ENCODE assay signal across 10 cellular contexts in the genomic region with DNA sequence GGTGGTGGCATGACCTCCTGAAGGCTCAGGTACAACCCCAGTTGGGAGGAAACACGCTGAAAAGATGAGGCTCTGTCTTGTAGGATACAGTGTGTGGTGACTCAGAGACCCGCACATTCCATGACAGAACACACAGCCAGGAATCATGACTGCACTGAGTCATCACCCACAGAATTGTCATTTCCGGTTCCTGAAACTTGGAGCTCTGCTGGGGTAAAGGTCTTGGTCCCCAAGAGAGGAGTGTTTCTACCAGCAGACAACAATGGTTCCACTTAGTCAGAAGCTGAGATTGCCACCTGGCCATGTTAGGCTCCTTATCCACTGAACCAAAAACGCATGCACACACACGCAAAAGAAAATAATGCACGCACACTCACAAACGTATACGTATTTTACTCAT. TPM values are rescaled to one million over a fixed set of nuclear protein-coding genes. Genes with fewer than 3 reads are reported as not detected.
DNase-seq lines count a peak whose midpoint lies in the region; ATAC-seq and TF ChIP-seq lines count a peak whose summit lies in the region.
"Had no signal": no experiment of that assay in that cellular context is flagged by ENCODE, and none has a peak within 500 bp of the region (broad histone marks: within the 10 kb centered on the region; RNA-seq: fewer than 3 reads in every experiment).

No MANE protein-coding gene starts in this region.

- no peaks in the 10 kb centered on the region for H3K36me3 Mint-ChIP-seq in CD8-positive, alpha-beta T cell

- H3K27me3 Mint-ChIP-seq in CD8-positive, alpha-beta T cell (ENCODE audit: low read depth) = no peaks in the 10 kb centered on the region

- H3K4me3 Mint-ChIP-seq in CD8-positive, alpha-beta T cell = no peak overlapping the region

- H3K4me1 ChIP-seq in spleen = peaks cover 4 to 35% (median 13%) of the 10 kb centered on the region in 6 donors
- no peaks in the 10 kb centered on the region for H3K4me1 ChIP-seq in CD8-positive, alpha-beta T cell (ENCODE audit: insufficient read depth, low read length)

- TF ChIP-seq POLR2A in spleen (IDR thresholded peaks at IDR 0.05) = no peak

- WGBS in spleen, 5 donors = 75 to 87% (median 77%) methylated on average over 7 to 8 of the region's 8 CpGs

- H3K4me3 ChIP-seq in spleen = no peak overlapping the region
- H3K4me3 ChIP-seq in CD8-positive, alpha-beta T cell (ENCODE audit: low read depth, low read length) = no peak overlapping the region

- peaks cover 0 to 18% (median 11%) of the 10 kb centered on the region in 8 donors for H3K9me3 ChIP-seq in spleen
- H3K9me3 ChIP-seq in CD8-positive, alpha-beta T cell (ENCODE audit: low read length) = no peaks in the 10 kb centered on the region

- no peaks in the 10 kb centered on the region for H3K27me3 ChIP-seq in spleen (replicated peaks in 1 of 7)
- no peaks in the 10 kb centered on the region for H3K27me3 ChIP-seq in CD8-positive, alpha-beta T cell (ENCODE audit: insufficient read depth, low read length)

- intact Hi-C loops in spleen (cut with DNase I; ENCODE audit: low total_unique reads) = no loop called here
- intact Hi-C loops in CD8-positive, alpha-beta T cell (cut with DNase I, micrococcal nuclease) = no loop called here

- no peaks in the 10 kb centered on the region for H3K4me1 Mint-ChIP-seq in CD8-positive, alpha-beta T cell (ENCODE audit: low read depth)

- H3K27ac ChIP-seq in spleen = no peak overlapping the region
- no peak overlapping the region for H3K27ac ChIP-seq in CD8-positive, alpha-beta T cell (ENCODE audit: low read depth, low read length)

- CTCF ChIA-PET in CD8-positive, alpha-beta T cell (lab: Charles Lee) = no interaction called here

- ATAC-seq in GM21576 (IDR thresholded peaks at IDR 0.05; ENCODE audit: unreplicated experiment) (no peak), HG02623 (IDR thresholded peaks at IDR 0.05; ENCODE audit: unreplicated experiment) (no peak)
- ATAC-seq in CD8-positive, alpha-beta T cell = no peak

- H3K9me3 Mint-ChIP-seq in CD8-positive, alpha-beta T cell = peaks cover 6% of the 10 kb centered on the region

- H3K27ac Mint-ChIP-seq in CD8-positive, alpha-beta T cell = no peak overlapping the region

- no peak for TF ChIP-seq CTCF in spleen (IDR thresholded peaks at IDR 0.05 in 8 of 11, conservative IDR thresholded peaks at IDR 0.05 in 3 of 11)
- TF ChIP-seq CTCF in CD8-positive, alpha-beta T cell (IDR thresholded peaks at IDR 0.05) = no peak

- POLR2A ChIA-PET in CD8-positive, alpha-beta T cell (lab: Charles Lee) = no interaction called here

- DNase-seq in 8988T (peak; percentile 70), HK-2 (ENCODE audit: unreplicated experiment) (peak; percentile 77), amniotic stem cell (lab: John Stamatoyannopoulos, UW) (peak; percentile 78), kidney tubule cell (ENCODE audit: low spot score) (peak; percentile 98), spleen (no peak)
- DNase-seq in CD8-positive, alpha-beta T cell = no peak
- DNase-seq: H7, NCI-H2029 had no signal

- H3K36me3 ChIP-seq in spleen = no peaks in the 10 kb centered on the region
- H3K36me3 ChIP-seq in CD8-positive, alpha-beta T cell (ENCODE audit: insufficient read depth, low read length) = no peaks in the 10 kb centered on the region

RNA-seq across cellular contexts. Expression of a gene that starts 31.5 kb away (rescaled TPM):
- total RNA-seq in spleen = 100 to 1,000 TPM in 4 of 7 donors, 10 to 100 TPM in 3; 61.7 to 134 (median 101) TPM
- polyA plus RNA-seq in spleen = 10 to 100 TPM; 37.3 to 79.7 (median 66.7) TPM
- 10 to 100 TPM; 43.8 to 50.2 TPM for total RNA-seq in CD8-positive, alpha-beta T cell

RNA-seq across cellular contexts. Expression of a gene that starts 40.0 kb away (rescaled TPM):
- total RNA-seq in spleen = 10 to 100 TPM; 13.3 to 45.2 (median 23.1) TPM
- 10 to 100 TPM in 1 of 3 donors, 1 to 10 TPM in 2; 7.3 to 22.1 (median 9.0) TPM for polyA plus RNA-seq in spleen
- total RNA-seq in CD8-positive, alpha-beta T cell = not detected

RNA-seq across cellular contexts. Expression of a gene that starts 40.2 kb away (rescaled TPM):
- total RNA-seq in spleen = 1 to 10 TPM in 4 of 7 donors, under 1 TPM in 1, not detected in 2; 0.63 to 1.7 (median 1.1) TPM
- not detected for polyA plus RNA-seq in spleen
- total RNA-seq in CD8-positive, alpha-beta T cell = 1 to 10 TPM; 3.4 to 5.0 TPM

Comparison
In these comparisons a context has a peak if more than half of its experiments do, and no peak if none do; other contexts are left out.
1. DNase-seq: peak in 8988T (single experiment), HK-2 (single experiment), amniotic stem cell (single experiment) and kidney tubule cell (single experiment); none in spleen (single experiment) and CD8-positive, alpha-beta T cell (0 of 7).
2. RNA of a gene that starts 40.0 kb away (total RNA-seq): 13.3 to 45.2 TPM in spleen; not detected in CD8-positive, alpha-beta T cell; every median in the first group is over 10 times any median in the second.